In the genomic region with DNA sequence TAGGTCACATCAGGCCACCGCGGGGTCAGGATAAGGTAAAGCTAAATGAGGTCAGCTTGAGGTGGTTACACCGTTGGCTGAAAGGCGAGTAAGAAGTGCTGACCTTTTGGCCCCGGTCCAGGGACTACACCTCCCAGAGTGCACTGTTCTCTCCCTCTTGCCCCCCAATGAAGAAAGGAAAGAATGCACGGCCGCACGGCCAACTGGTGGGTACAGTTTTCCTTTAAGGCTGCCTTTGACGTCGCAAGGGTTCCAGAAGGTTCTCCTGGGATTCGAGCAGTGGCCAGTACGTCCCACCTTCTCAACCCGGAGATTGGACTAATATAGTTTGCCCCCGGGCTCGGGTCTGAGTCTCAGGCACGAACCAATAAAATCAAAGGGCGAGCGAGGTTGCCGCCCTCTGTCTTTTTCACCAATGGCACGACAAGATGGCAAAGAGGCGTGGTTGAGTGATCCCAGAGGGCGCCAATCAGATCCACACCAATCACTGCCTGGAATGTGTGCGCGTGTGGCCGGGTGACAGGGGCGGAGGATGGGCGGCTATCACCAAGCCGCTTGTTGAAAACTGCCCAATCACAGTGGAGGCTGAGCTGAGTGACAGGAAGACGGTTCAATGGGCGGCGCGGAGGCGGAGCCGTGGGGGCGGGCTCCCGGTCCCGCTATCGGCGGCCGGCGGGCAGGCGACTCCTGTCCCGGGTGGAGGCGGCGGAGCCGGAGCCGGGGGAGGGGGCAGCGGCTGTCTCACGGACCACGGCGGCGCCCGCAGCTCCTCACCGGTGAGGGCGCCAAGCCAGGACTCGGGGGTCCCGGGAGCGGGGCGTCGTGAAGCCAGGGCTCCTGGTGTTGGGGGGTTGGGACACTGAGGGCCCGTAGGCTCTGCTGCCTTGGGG, we compare ENCODE assay signal across 1 cellular context.
TF ChIP-seq lines count a peak whose summit lies in the region.

A gene (plus strand): TSS at position 690 of the 890 bp plus-strand sequence. CDS start 886 bp downstream, outside the sequence.

TF ChIP-seq in HepG2, 621 proteins besides CTCF, POLR2A, EP300 and RAD21 (continued from another document and continues in another):
- TF ChIP-seq, protein P1, sequence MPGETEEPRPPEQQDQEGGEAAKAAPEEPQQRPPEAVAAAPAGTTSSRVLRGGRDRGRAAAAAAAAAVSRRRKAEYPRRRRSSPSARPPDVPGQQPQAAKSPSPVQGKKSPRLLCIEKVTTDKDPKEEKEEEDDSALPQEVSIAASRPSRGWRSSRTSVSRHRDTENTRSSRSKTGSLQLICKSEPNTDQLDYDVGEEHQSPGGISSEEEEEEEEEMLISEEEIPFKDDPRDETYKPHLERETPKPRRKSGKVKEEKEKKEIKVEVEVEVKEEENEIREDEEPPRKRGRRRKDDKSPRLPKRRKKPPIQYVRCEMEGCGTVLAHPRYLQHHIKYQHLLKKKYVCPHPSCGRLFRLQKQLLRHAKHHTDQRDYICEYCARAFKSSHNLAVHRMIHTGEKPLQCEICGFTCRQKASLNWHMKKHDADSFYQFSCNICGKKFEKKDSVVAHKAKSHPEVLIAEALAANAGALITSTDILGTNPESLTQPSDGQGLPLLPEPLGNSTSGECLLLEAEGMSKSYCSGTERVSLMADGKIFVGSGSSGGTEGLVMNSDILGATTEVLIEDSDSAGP (CRISPR knock-in tag; IDR thresholded peaks at IDR 0.05; ENCODE audit: borderline replicate concordance), result peak; percentile 91
- TF ChIP-seq ZNF772 (CRISPR knock-in tag; IDR thresholded peaks at IDR 0.05) (peak; percentile 59), CHD2 (IDR thresholded peaks at IDR 0.05; ENCODE audit: low read depth, low read length) (peak; percentile 68; the same call in 1 of the 2 replicates), ZNF235 (CRISPR knock-in tag; IDR thresholded peaks at IDR 0.05; ENCODE audit: borderline replicate concordance) (no peak), ZNF83 (CRISPR knock-in tag; IDR thresholded peaks at IDR 0.05; ENCODE audit: borderline replicate concordance) (peak; percentile 41; the same call in 1 of the 2 replicates), ZNF460 (CRISPR knock-in tag; IDR thresholded peaks at IDR 0.05; ENCODE audit: borderline replicate concordance) (no peak), ZNF292 (CRISPR knock-in tag; IDR thresholded peaks at IDR 0.05; ENCODE audit: borderline replicate concordance, low read depth) (no peak), ZNF264 (CRISPR knock-in tag; IDR thresholded peaks at IDR 0.05) (no peak), PHF5A (CRISPR knock-in tag; IDR thresholded peaks at IDR 0.05; ENCODE audit: low read depth, unreplicated experiment) (no peak), DMAP1 (CRISPR knock-in tag; IDR thresholded peaks at IDR 0.05) (0 out of 2 replicates have a peak, but pooled peaks have one; percentile 23), U2AF1 (optimal IDR thresholded peaks at IDR 0.05; ENCODE audit: low read depth, low read length) (no peak), ZBTB3 (CRISPR knock-in tag; IDR thresholded peaks at IDR 0.05; ENCODE audit: borderline replicate concordance, low read depth) (no peak), SMAD1 (CRISPR knock-in tag; IDR thresholded peaks at IDR 0.05; ENCODE audit: borderline replicate concordance, low read depth) (peak; percentile 39; the same call in 1 of the 2 replicates), ZMYM3 (CRISPR knock-in tag; IDR thresholded peaks at IDR 0.05) (no peak), MAFG (CRISPR knock-in tag; IDR thresholded peaks at IDR 0.05) (no peak), ZNF20 (CRISPR knock-in tag; IDR thresholded peaks at IDR 0.05) (no peak)
- TF ChIP-seq, protein P2, sequence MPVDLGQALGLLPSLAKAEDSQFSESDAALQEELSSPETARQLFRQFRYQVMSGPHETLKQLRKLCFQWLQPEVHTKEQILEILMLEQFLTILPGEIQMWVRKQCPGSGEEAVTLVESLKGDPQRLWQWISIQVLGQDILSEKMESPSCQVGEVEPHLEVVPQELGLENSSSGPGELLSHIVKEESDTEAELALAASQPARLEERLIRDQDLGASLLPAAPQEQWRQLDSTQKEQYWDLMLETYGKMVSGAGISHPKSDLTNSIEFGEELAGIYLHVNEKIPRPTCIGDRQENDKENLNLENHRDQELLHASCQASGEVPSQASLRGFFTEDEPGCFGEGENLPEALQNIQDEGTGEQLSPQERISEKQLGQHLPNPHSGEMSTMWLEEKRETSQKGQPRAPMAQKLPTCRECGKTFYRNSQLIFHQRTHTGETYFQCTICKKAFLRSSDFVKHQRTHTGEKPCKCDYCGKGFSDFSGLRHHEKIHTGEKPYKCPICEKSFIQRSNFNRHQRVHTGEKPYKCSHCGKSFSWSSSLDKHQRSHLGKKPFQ (CRISPR knock-in tag; IDR thresholded peaks at IDR 0.05; ENCODE audit: insufficient replicate concordance), result no peak
- TF ChIP-seq, protein P3, sequence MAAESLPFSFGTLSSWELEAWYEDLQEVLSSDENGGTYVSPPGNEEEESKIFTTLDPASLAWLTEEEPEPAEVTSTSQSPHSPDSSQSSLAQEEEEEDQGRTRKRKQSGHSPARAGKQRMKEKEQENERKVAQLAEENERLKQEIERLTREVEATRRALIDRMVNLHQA (CRISPR knock-in tag; IDR thresholded peaks at IDR 0.05), result no peak
- TF ChIP-seq, protein P4, sequence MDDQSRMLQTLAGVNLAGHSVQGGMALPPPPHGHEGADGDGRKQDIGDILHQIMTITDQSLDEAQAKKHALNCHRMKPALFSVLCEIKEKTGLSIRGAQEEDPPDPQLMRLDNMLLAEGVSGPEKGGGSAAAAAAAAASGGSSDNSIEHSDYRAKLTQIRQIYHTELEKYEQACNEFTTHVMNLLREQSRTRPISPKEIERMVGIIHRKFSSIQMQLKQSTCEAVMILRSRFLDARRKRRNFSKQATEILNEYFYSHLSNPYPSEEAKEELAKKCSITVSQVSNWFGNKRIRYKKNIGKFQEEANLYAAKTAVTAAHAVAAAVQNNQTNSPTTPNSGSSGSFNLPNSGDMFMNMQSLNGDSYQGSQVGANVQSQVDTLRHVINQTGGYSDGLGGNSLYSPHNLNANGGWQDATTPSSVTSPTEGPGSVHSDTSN (CRISPR knock-in tag; IDR thresholded peaks at IDR 0.05; ENCODE audit: borderline replicate concordance), result peak; percentile 86; the same call in 1 of the 2 replicates
- TF ChIP-seq, protein P5, sequence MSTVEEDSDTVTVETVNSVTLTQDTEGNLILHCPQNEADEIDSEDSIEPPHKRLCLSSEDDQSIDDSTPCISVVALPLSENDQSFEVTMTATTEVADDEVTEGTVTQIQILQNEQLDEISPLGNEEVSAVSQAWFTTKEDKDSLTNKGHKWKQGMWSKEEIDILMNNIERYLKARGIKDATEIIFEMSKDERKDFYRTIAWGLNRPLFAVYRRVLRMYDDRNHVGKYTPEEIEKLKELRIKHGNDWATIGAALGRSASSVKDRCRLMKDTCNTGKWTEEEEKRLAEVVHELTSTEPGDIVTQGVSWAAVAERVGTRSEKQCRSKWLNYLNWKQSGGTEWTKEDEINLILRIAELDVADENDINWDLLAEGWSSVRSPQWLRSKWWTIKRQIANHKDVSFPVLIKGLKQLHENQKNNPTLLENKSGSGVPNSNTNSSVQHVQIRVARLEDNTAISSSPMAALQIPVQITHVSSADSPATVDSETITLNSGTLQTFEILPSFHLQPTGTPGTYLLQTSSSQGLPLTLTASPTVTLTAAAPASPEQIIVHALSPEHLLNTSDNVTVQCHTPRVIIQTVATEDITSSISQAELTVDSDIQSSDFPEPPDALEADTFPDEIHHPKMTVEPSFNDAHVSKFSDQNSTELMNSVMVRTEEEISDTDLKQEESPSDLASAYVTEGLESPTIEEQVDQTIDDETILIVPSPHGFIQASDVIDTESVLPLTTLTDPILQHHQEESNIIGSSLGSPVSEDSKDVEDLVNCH (CRISPR knock-in tag; IDR thresholded peaks at IDR 0.05), result no peak
- TF ChIP-seq, protein P6, sequence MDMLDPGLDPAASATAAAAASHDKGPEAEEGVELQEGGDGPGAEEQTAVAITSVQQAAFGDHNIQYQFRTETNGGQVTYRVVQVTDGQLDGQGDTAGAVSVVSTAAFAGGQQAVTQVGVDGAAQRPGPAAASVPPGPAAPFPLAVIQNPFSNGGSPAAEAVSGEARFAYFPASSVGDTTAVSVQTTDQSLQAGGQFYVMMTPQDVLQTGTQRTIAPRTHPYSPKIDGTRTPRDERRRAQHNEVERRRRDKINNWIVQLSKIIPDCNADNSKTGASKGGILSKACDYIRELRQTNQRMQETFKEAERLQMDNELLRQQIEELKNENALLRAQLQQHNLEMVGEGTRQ (IDR thresholded peaks at IDR 0.05; ENCODE audit: low read depth, low read length), result no peak
- TF ChIP-seq, protein P6 (CRISPR knock-in tag; IDR thresholded peaks at IDR 0.05; ENCODE audit: borderline replicate concordance), result no peak
- TF ChIP-seq, protein P7, sequence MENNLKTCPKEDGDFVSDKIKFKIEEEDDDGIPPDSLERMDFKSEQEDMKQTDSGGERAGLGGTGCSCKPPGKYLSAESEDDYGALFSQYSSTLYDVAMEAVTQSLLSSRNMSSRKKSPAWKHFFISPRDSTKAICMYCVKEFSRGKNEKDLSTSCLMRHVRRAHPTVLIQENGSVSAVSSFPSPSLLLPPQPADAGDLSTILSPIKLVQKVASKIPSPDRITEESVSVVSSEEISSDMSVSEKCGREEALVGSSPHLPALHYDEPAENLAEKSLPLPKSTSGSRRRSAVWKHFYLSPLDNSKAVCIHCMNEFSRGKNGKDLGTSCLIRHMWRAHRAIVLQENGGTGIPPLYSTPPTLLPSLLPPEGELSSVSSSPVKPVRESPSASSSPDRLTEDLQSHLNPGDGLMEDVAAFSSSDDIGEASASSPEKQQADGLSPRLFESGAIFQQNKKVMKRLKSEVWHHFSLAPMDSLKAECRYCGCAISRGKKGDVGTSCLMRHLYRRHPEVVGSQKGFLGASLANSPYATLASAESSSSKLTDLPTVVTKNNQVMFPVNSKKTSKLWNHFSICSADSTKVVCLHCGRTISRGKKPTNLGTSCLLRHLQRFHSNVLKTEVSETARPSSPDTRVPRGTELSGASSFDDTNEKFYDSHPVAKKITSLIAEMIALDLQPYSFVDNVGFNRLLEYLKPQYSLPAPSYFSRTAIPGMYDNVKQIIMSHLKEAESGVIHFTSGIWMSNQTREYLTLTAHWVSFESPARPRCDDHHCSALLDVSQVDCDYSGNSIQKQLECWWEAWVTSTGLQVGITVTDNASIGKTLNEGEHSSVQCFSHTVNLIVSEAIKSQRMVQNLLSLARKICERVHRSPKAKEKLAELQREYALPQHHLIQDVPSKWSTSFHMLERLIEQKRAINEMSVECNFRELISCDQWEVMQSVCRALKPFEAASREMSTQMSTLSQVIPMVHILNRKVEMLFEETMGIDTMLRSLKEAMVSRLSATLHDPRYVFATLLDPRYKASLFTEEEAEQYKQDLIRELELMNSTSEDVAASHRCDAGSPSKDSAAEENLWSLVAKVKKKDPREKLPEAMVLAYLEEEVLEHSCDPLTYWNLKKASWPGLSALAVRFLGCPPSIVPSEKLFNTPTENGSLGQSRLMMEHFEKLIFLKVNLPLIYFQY (CRISPR knock-in tag; IDR thresholded peaks at IDR 0.05; ENCODE audit: borderline replicate concordance), result no peak
- TF ChIP-seq, protein P8, sequence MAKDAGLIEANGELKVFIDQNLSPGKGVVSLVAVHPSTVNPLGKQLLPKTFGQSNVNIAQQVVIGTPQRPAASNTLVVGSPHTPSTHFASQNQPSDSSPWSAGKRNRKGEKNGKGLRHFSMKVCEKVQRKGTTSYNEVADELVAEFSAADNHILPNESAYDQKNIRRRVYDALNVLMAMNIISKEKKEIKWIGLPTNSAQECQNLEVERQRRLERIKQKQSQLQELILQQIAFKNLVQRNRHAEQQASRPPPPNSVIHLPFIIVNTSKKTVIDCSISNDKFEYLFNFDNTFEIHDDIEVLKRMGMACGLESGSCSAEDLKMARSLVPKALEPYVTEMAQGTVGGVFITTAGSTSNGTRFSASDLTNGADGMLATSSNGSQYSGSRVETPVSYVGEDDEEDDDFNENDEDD (CRISPR knock-in tag; IDR thresholded peaks at IDR 0.05; ENCODE audit: borderline replicate concordance), result peak; percentile 68; the same call in 1 of the 2 replicates
- TF ChIP-seq, protein P9, sequence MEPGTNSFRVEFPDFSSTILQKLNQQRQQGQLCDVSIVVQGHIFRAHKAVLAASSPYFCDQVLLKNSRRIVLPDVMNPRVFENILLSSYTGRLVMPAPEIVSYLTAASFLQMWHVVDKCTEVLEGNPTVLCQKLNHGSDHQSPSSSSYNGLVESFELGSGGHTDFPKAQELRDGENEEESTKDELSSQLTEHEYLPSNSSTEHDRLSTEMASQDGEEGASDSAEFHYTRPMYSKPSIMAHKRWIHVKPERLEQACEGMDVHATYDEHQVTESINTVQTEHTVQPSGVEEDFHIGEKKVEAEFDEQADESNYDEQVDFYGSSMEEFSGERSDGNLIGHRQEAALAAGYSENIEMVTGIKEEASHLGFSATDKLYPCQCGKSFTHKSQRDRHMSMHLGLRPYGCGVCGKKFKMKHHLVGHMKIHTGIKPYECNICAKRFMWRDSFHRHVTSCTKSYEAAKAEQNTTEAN (CRISPR knock-in tag; conservative IDR thresholded peaks at IDR 0.05), result no peak
- TF ChIP-seq, protein P10, sequence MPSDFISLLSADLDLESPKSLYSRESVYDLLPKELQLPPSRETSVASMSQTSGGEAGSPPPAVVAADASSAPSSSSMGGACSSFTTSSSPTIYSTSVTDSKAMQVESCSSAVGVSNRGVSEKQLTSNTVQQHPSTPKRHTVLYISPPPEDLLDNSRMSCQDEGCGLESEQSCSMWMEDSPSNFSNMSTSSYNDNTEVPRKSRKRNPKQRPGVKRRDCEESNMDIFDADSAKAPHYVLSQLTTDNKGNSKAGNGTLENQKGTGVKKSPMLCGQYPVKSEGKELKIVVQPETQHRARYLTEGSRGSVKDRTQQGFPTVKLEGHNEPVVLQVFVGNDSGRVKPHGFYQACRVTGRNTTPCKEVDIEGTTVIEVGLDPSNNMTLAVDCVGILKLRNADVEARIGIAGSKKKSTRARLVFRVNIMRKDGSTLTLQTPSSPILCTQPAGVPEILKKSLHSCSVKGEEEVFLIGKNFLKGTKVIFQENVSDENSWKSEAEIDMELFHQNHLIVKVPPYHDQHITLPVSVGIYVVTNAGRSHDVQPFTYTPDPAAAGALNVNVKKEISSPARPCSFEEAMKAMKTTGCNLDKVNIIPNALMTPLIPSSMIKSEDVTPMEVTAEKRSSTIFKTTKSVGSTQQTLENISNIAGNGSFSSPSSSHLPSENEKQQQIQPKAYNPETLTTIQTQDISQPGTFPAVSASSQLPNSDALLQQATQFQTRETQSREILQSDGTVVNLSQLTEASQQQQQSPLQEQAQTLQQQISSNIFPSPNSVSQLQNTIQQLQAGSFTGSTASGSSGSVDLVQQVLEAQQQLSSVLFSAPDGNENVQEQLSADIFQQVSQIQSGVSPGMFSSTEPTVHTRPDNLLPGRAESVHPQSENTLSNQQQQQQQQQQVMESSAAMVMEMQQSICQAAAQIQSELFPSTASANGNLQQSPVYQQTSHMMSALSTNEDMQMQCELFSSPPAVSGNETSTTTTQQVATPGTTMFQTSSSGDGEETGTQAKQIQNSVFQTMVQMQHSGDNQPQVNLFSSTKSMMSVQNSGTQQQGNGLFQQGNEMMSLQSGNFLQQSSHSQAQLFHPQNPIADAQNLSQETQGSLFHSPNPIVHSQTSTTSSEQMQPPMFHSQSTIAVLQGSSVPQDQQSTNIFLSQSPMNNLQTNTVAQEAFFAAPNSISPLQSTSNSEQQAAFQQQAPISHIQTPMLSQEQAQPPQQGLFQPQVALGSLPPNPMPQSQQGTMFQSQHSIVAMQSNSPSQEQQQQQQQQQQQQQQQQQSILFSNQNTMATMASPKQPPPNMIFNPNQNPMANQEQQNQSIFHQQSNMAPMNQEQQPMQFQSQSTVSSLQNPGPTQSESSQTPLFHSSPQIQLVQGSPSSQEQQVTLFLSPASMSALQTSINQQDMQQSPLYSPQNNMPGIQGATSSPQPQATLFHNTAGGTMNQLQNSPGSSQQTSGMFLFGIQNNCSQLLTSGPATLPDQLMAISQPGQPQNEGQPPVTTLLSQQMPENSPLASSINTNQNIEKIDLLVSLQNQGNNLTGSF (CRISPR knock-in tag; IDR thresholded peaks at IDR 0.05), result no peak
